ENCODE assay signal across 23 cellular contexts in the genomic region with DNA sequence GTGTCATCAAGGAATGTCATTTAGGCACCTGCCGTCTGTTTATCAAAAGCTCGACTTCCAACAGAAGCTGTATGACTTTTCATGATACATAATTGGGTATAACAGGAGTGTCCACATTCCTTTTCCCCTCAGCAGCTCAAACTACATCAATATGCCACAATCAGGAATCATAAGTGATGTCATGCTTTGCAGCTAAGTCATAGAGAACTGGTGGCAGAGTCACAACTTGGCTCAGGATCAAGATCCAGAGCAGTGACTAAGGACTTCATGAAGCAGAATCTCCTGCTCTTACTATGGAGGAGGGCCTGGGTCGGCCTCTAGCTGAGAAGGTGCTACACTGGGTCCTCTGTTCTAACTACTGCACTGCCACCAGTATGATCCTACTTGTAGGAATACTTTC. TPM values are rescaled to one million over a fixed set of nuclear protein-coding genes. Genes with fewer than 3 reads are reported as not detected.
DNase-seq lines count a peak whose midpoint lies in the region; ATAC-seq and TF ChIP-seq lines count a peak whose summit lies in the region.
"Had no signal": no experiment of that assay in that cellular context is flagged by ENCODE, and none has a peak within 500 bp of the region (broad histone marks: within the 10 kb centered on the region; RNA-seq: fewer than 3 reads in every experiment).

No MANE protein-coding gene starts in this region.

- no peak for ATAC-seq in GM21526 (IDR thresholded peaks at IDR 0.05; ENCODE audit: low FRiP score, unreplicated experiment)
- ATAC-seq: activated CD8-positive, alpha-beta T cell treated with anti-CD3 and anti-CD28 coated beads, Interleukin-2, amount 10 ng/mL, durations not matched to agents 7 days and 5 days; gastroesophageal sphincter; left lobe of liver; mucosa of descending colon; psoas muscle had no signal

- no peak for TF ChIP-seq CTCF in epithelial cell of proximal tubule (conservative IDR thresholded peaks at IDR 0.05; ENCODE audit: low read depth, low read length)

- DNase-seq in Caki2 (ENCODE audit: low read depth) (peak; percentile 16), EL (peak; percentile 2), NCI-H510A (lab: John Stamatoyannopoulos, UW) (peak; percentile 51), epithelial cell of proximal tubule (ENCODE audit: low read depth) (peak; percentile 10), putamen (ENCODE audit: low spot score) (no peak), hepatic stellate cell (ENCODE audit: low spot score) (no peak)
- DNase-seq in activated CD8-positive, alpha-beta memory T cell treated with anti-CD3 and anti-CD28 coated beads, Interleukin-2, amount 50 U/mL, for 48 hours, result no peak
- DNase-seq: activated CD8-positive, alpha-beta T cell treated with anti-CD3 and anti-CD28 coated beads, Interleukin-2, amount 10 ng/mL, durations not matched to agents 7 days and 5 days; activated naive CD4-positive, alpha-beta T cell treated with anti-CD3 and anti-CD28 coated beads, Interleukin-2, amount 50 U/mL, for 16 hours; activated T-cell treated with anti-CD3 and anti-CD28 coated beads, Interleukin-2, amount 50 U/mL, for 48 hours; mucosa of descending colon; NCI-H2081 treated with DMSO at 0.1 percent for 48 hours; psoas muscle; spleen; stimulated activated CD8-positive, alpha-beta memory T cell treated with anti-CD3 and anti-CD28 coated beads, Interleukin-4, amount 100 ng/mL, for 48 hours; substantia nigra had no signal

- in situ Hi-C loops in Caki2 (cut with HindIII; ENCODE audit: low pct_unique_long_range_greater_than_20kb, low sequenced_read_pairs), result no loop called here

- no peak overlapping the region for H3K4me3 ChIP-seq in epithelial cell of proximal tubule (ENCODE audit: low read depth, low read length)
- H3K4me3 ChIP-seq: coronary artery, gastroesophageal sphincter, mucosa of descending colon, neural progenitor cell, psoas muscle, spleen had no signal

RNA-seq across cellular contexts. Expression of a gene that starts 36.5 kb away (rescaled TPM):
- total RNA-seq in Caki2 (2014; rRNA removed; shearing (Covaris generic); ENCODE audit: low replicate concordance), result not detected in 2 replicates
- not detected in 2 replicates for total RNA-seq in epithelial cell of proximal tubule
- total RNA-seq: activated CD8-positive, alpha-beta T cell treated with anti-CD3 and anti-CD28 coated beads, Interleukin-2, amount 10 ng/mL, durations not matched to agents 7 days and 5 days; OCI-LY7; psoas muscle; T-helper 2 cell treated with Interferon-gamma antibody and Interleukin-4, amounts not matched to agents 100 ng/mL and 5 ng/mL, for 36 hours had no signal

RNA-seq across cellular contexts. Expression of a gene that starts 48.4 kb away (rescaled TPM):
- not detected in 2 replicates for total RNA-seq in Caki2 (2014; rRNA removed; shearing (Covaris generic); ENCODE audit: low replicate concordance)
- 1.2 TPM in 1 of 2 replicates, not detected in the other for total RNA-seq in epithelial cell of proximal tubule
- total RNA-seq: activated CD8-positive, alpha-beta T cell treated with anti-CD3 and anti-CD28 coated beads, Interleukin-2, amount 10 ng/mL, durations not matched to agents 7 days and 5 days; OCI-LY7; psoas muscle; T-helper 2 cell treated with Interferon-gamma antibody and Interleukin-4, amounts not matched to agents 100 ng/mL and 5 ng/mL, for 36 hours had no signal

Comparison
In these comparisons a context has a peak if more than half of its experiments do, and no peak if none do; other contexts are left out.
1. DNase-seq: peak in Caki2 (single experiment), EL (single experiment), NCI-H510A (single experiment) and epithelial cell of proximal tubule (single experiment); none in activated CD8-positive, alpha-beta memory T cell treated with anti-CD3 and anti-CD28 coated beads, Interleukin-2, amount 50 U/mL, for 48 hours (single experiment), putamen (single experiment) and hepatic stellate cell (single experiment).